Comparison of ENCODE assay signal across 15 cellular contexts in the genomic region with DNA sequence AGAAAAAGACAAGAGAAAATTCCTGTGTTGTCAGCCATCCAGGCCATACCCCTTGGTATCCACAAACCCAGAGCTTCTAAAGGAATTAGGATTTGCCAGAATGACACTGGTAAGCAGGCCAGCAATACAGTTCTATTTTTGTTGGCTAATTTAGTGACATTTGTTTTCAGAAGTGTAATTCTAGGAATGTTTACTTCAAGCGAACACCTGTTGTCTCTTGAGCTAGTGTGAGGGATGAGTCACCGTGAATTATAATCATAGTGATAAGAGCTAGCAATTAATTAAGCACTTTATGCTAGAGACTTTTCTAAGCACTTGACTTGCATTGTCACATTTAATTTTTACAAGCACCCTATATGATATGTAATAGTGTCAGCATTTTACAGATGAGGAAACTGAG.
DNase-seq lines count a peak whose midpoint lies in the region.
"Had no signal": no experiment of that assay in that cellular context is flagged by ENCODE, and none has a peak within 500 bp of the region (broad histone marks: within the 10 kb centered on the region; RNA-seq: fewer than 3 reads in every experiment).

No MANE protein-coding gene starts in this region.

- no peak for DNase-seq in activated CD4-positive, alpha-beta memory T cell treated with anti-CD3 and anti-CD28 coated beads, Interleukin-2, amount 10 ng/mL, durations not matched to agents 7 days and 5 days
- no peak for DNase-seq in activated CD4-positive, alpha-beta memory T cell treated with anti-CD3 and anti-CD28 coated beads for 36 hours
- DNase-seq in NCI-H2196 (lab: John Stamatoyannopoulos, UW; ENCODE audit: unreplicated experiment) (peak; percentile 17), myocyte (ENCODE audit: low read depth) (peak; percentile 39), mesenchymal stem cell (no peak), OCI-M2 (lab: John Stamatoyannopoulos, UW; ENCODE audit: unreplicated experiment) (no peak), NCI-H2227 treated with DMSO at 0.1 percent for 48 hours (lab: John Stamatoyannopoulos, UW) (no peak)
- DNase-seq: C1 segment of cervical spinal cord, DMS79 treated with DMSO at 0.1 percent for 48 hours, HFFc6, KBM-7, NCI-H1105 treated with DMSO at 0.1 percent for 48 hours, NCI-H187, NCI-H2171 treated with DMSO at 0.1 percent for 48 hours, NCI-H524 treated with DMSO at 0.1 percent for 48 hours had no signal

- no peaks in the 10 kb centered on the region for H3K36me3 ChIP-seq in mesenchymal stem cell (ENCODE audit: control insufficient read depth in 1 of 2, insufficient read depth in 2 of 2, low read depth in 1 of 2, low read length in 2 of 2)

- no peak overlapping the region for H3K23ac ChIP-seq in mesenchymal stem cell (ENCODE audit: low read length in 2 of 2)

- no peak overlapping the region for H2BK120ac ChIP-seq in mesenchymal stem cell (ENCODE audit: low read depth, low read length)

- no peaks in the 10 kb centered on the region for H3K9me3 ChIP-seq in mesenchymal stem cell (ENCODE audit: control insufficient read depth, low read length)

- H3K4me1 Mint-ChIP-seq in activated CD4-positive, alpha-beta memory T cell treated with anti-CD3 and anti-CD28 coated beads, Interleukin-2, amount 10 ng/mL, durations not matched to agents 7 days and 5 days, result peaks cover 56% of the 10 kb centered on the region
- H3K4me1 Mint-ChIP-seq in activated CD4-positive, alpha-beta memory T cell treated with anti-CD3 and anti-CD28 coated beads for 36 hours (ENCODE audit: low read depth), result peaks cover 12% of the 10 kb centered on the region

- peak overlapping the region; percentile 18 for H3K27ac Mint-ChIP-seq in activated CD4-positive, alpha-beta memory T cell treated with anti-CD3 and anti-CD28 coated beads, Interleukin-2, amount 10 ng/mL, durations not matched to agents 7 days and 5 days
- no peak overlapping the region for H3K27ac Mint-ChIP-seq in activated CD4-positive, alpha-beta memory T cell treated with anti-CD3 and anti-CD28 coated beads for 36 hours
- H3K27ac Mint-ChIP-seq: HFFc6 had no signal

- H3K4me1 ChIP-seq in mesenchymal stem cell (ENCODE audit: control insufficient read depth, insufficient read depth, low read depth, low read length), result no peaks in the 10 kb centered on the region

- no peak overlapping the region for H3K4me3 Mint-ChIP-seq in activated CD4-positive, alpha-beta memory T cell treated with anti-CD3 and anti-CD28 coated beads, Interleukin-2, amount 10 ng/mL, durations not matched to agents 7 days and 5 days
- H3K4me3 Mint-ChIP-seq in activated CD4-positive, alpha-beta memory T cell treated with anti-CD3 and anti-CD28 coated beads for 36 hours, result no peak overlapping the region
- H3K4me3 Mint-ChIP-seq: HFFc6 had no signal

- no peak overlapping the region for H3K14ac ChIP-seq in mesenchymal stem cell (ENCODE audit: low read length in 2 of 2)

- H4K8ac ChIP-seq in mesenchymal stem cell (ENCODE audit: low read length), result no peak overlapping the region

- peaks cover 7 to 12% of the 10 kb centered on the region in 2 experiments for H3K27me3 ChIP-seq in mesenchymal stem cell (ENCODE audit: control insufficient read depth in 1 of 2, insufficient read depth in 1 of 2, low read length in 2 of 2)

- no peak overlapping the region for H3K4me2 ChIP-seq in mesenchymal stem cell (ENCODE audit: low read length, poor library complexity, severe bottlenecking)

- H3K79me1 ChIP-seq in mesenchymal stem cell (replicated peaks; ENCODE audit: low read length, poor library complexity, severe bottlenecking), result no peaks in the 10 kb centered on the region

- H3K4me3 ChIP-seq in mesenchymal stem cell (ENCODE audit: insufficient read depth in 1 of 2, low read depth in 1 of 2, low read length in 2 of 2), result no peak overlapping the region

- 100% methylated on average over 1 of the region's 2 CpGs for WGBS in mesenchymal stem cell

- H2BK5ac ChIP-seq in mesenchymal stem cell (ENCODE audit: low read depth, low read length, poor library complexity, severe bottlenecking), result no peak overlapping the region

- CTCF ChIA-PET in activated CD4-positive, alpha-beta memory T cell treated with anti-CD3 and anti-CD28 coated beads, Interleukin-2, amount 10 ng/mL, durations not matched to agents 7 days and 5 days (lab: Charles Lee), result interaction anchor here (1.0 to 1.6 kb wide), 2 partner anchors 85 to 105 kb away, joined by 3 read pairs; no protein-coding TSS in a partner anchor
- CTCF ChIA-PET in activated CD4-positive, alpha-beta memory T cell treated with anti-CD3 and anti-CD28 coated beads for 36 hours (lab: Charles Lee), result no interaction called here

- no peak overlapping the region for H2BK15ac ChIP-seq in mesenchymal stem cell (ENCODE audit: low read depth, poor library complexity, severe bottlenecking)

- intact Hi-C loops in activated CD4-positive, alpha-beta memory T cell treated with anti-CD3 and anti-CD28 coated beads for 36 hours (cut with micrococcal nuclease), result no loop called here

- POLR2A ChIA-PET in activated CD4-positive, alpha-beta memory T cell treated with anti-CD3 and anti-CD28 coated beads, Interleukin-2, amount 10 ng/mL, durations not matched to agents 7 days and 5 days (lab: Charles Lee), result interaction anchor here (1.7 kb wide), 1 partner anchor 59 kb away, joined by 6 read pairs; no protein-coding TSS in a partner anchor
- POLR2A ChIA-PET in activated CD4-positive, alpha-beta memory T cell treated with anti-CD3 and anti-CD28 coated beads for 36 hours (lab: Charles Lee), result no interaction called here

- no peak overlapping the region for H2BK12ac ChIP-seq in mesenchymal stem cell (ENCODE audit: low read length in 2 of 2)

- H3K9ac ChIP-seq in mesenchymal stem cell (ENCODE audit: low read length), result no peak overlapping the region

- H3K4ac ChIP-seq in mesenchymal stem cell (ENCODE audit: low read depth in 1 of 2, low read length in 2 of 2), result no peak overlapping the region

- no peak overlapping the region for H3K18ac ChIP-seq in mesenchymal stem cell (ENCODE audit: low read depth in 1 of 2, low read length in 2 of 2)

- H2AK5ac ChIP-seq in mesenchymal stem cell (ENCODE audit: low read length, severe bottlenecking), result no peak overlapping the region

- H3K9me3 Mint-ChIP-seq in activated CD4-positive, alpha-beta memory T cell treated with anti-CD3 and anti-CD28 coated beads, Interleukin-2, amount 10 ng/mL, durations not matched to agents 7 days and 5 days, result no peaks in the 10 kb centered on the region
- no peaks in the 10 kb centered on the region for H3K9me3 Mint-ChIP-seq in activated CD4-positive, alpha-beta memory T cell treated with anti-CD3 and anti-CD28 coated beads for 36 hours
- H3K9me3 Mint-ChIP-seq: HFFc6 had no signal

- peaks cover 5% of the 10 kb centered on the region for H3K36me3 Mint-ChIP-seq in activated CD4-positive, alpha-beta memory T cell treated with anti-CD3 and anti-CD28 coated beads, Interleukin-2, amount 10 ng/mL, durations not matched to agents 7 days and 5 days (ENCODE audit: low read depth)
- no peaks in the 10 kb centered on the region for H3K36me3 Mint-ChIP-seq in activated CD4-positive, alpha-beta memory T cell treated with anti-CD3 and anti-CD28 coated beads for 36 hours

- H2AFZ ChIP-seq in mesenchymal stem cell (ENCODE audit: low read depth, low read length), result no peak overlapping the region

- H4K91ac ChIP-seq in mesenchymal stem cell (ENCODE audit: low read length), result no peak overlapping the region

- no peaks in the 10 kb centered on the region for H3K27me3 Mint-ChIP-seq in activated CD4-positive, alpha-beta memory T cell treated with anti-CD3 and anti-CD28 coated beads, Interleukin-2, amount 10 ng/mL, durations not matched to agents 7 days and 5 days
- H3K27me3 Mint-ChIP-seq in activated CD4-positive, alpha-beta memory T cell treated with anti-CD3 and anti-CD28 coated beads for 36 hours, result no peaks in the 10 kb centered on the region

- no peak overlapping the region for H3K27ac ChIP-seq in mesenchymal stem cell (ENCODE audit: low read length, poor library complexity, severe bottlenecking)

Comparison
In these comparisons a context has a peak if more than half of its experiments do, and no peak if none do; other contexts are left out.
1. DNase-seq: peak in NCI-H2196 (single experiment) and myocyte (single experiment); none in activated CD4-positive, alpha-beta memory T cell treated with anti-CD3 and anti-CD28 coated beads, Interleukin-2, amount 10 ng/mL, durations not matched to agents 7 days and 5 days (single experiment), activated CD4-positive, alpha-beta memory T cell treated with anti-CD3 and anti-CD28 coated beads for 36 hours (single experiment), mesenchymal stem cell (single experiment), OCI-M2 (single experiment) and NCI-H2227 treated with DMSO at 0.1 percent for 48 hours (single experiment).